In genomic region chr2:96769816-96770215, GRCh38 we compare ENCODE assay signal across 15 cellular contexts. TPM values are rescaled to one million over a fixed set of nuclear protein-coding genes. Genes with fewer than 3 reads are reported as not detected.
DNase-seq lines count a peak whose midpoint lies in the region; ATAC-seq, FAIRE-seq and TF ChIP-seq lines count a peak whose summit lies in the region.
"Had no signal": no experiment of that assay in that cellular context is flagged by ENCODE, and none has a peak within 500 bp of the region (broad histone marks: within the 10 kb centered on the region; RNA-seq: fewer than 3 reads in every experiment).

No MANE protein-coding gene starts in this region.

- no peak overlapping the region for H3K4me3 Mint-ChIP-seq in activated CD4-positive, alpha-beta memory T cell treated with anti-CD3 and anti-CD28 coated beads, Interleukin-2, amount 10 ng/mL, durations not matched to agents 7 days and 5 days
- H3K4me3 Mint-ChIP-seq: natural killer cell; stimulated activated naive B cell treated with anti-CD40 and anti-IgM and Interleukin-4, amounts not matched to agents 10 μg/mL and 1 μg/mL and 100 μg/mL, for 72 hours; T-helper 1 cell treated with Interleukin-12 subunit alpha and Interleukin-12 subunit beta and Interleukin-4 antibody, amounts not matched to agents 30 μg/mL and 1 μg/mL, for 36 hours had no signal

- ATAC-seq in Right ventricle myocardium superior (ENCODE audit: poor library complexity), result peak; percentile 96
- ATAC-seq: stimulated activated naive B cell treated with anti-CD40 and anti-IgM and Interleukin-4, amounts not matched to agents 10 μg/mL and 1 μg/mL and 100 μg/mL, for 72 hours had no signal

- H3K36me3 ChIP-seq in Peyer's patch, result no peaks in the 10 kb centered on the region

- no peaks in the 10 kb centered on the region for H3K9me3 Mint-ChIP-seq in activated CD4-positive, alpha-beta memory T cell treated with anti-CD3 and anti-CD28 coated beads, Interleukin-2, amount 10 ng/mL, durations not matched to agents 7 days and 5 days
- H3K9me3 Mint-ChIP-seq: natural killer cell; stimulated activated naive B cell treated with anti-CD40 and anti-IgM and Interleukin-4, amounts not matched to agents 10 μg/mL and 1 μg/mL and 100 μg/mL, for 72 hours; T-helper 1 cell treated with Interleukin-12 subunit alpha and Interleukin-12 subunit beta and Interleukin-4 antibody, amounts not matched to agents 30 μg/mL and 1 μg/mL, for 36 hours had no signal

- H3K4me1 ChIP-seq in Peyer's patch, result peaks cover 0 to 96% (median 6%) of the 10 kb centered on the region in 4 donors

- CTCF ChIA-PET in activated CD4-positive, alpha-beta memory T cell treated with anti-CD3 and anti-CD28 coated beads, Interleukin-2, amount 10 ng/mL, durations not matched to agents 7 days and 5 days (lab: Charles Lee), result interaction anchor here (1.2 kb wide), 1 partner anchor 8 kb away, joined by 3 read pairs; no protein-coding TSS in a partner anchor

- no peaks in the 10 kb centered on the region for H3K9me3 ChIP-seq in Peyer's patch

- POLR2A ChIA-PET in activated CD4-positive, alpha-beta memory T cell treated with anti-CD3 and anti-CD28 coated beads, Interleukin-2, amount 10 ng/mL, durations not matched to agents 7 days and 5 days (lab: Charles Lee), result no interaction called here

- no peak overlapping the region for H3K4me3 ChIP-seq in Peyer's patch

- no peaks in the 10 kb centered on the region for H3K27me3 Mint-ChIP-seq in activated CD4-positive, alpha-beta memory T cell treated with anti-CD3 and anti-CD28 coated beads, Interleukin-2, amount 10 ng/mL, durations not matched to agents 7 days and 5 days
- H3K27me3 Mint-ChIP-seq: stimulated activated naive B cell treated with anti-CD40 and anti-IgM and Interleukin-4, amounts not matched to agents 10 μg/mL and 1 μg/mL and 100 μg/mL, for 72 hours had no signal

- DNase-seq in Peyer's patch (peak in 2 of 3 donors; percentile 58), Right ventricle myocardium superior (peak; percentile 86), nucleus accumbens (lab: John Stamatoyannopoulos, UW) (peak in 36 of 56 donors; percentile 22 to 72 (median 40)), SIG-M5 treated with dmso at 0.1 percent for 504 hours (lab: John Stamatoyannopoulos, UW; ENCODE audit: unreplicated experiment) (no peak), RKO (ENCODE audit: low spot score) (no peak), urothelium cell line (ENCODE audit: low spot score) (no peak)
- DNase-seq in activated CD4-positive, alpha-beta memory T cell treated with anti-CD3 and anti-CD28 coated beads, Interleukin-2, amount 10 ng/mL, durations not matched to agents 7 days and 5 days, result no peak
- DNase-seq: ACHN; effector memory CD4-positive, alpha-beta T cell; natural killer cell; NCI-H82; stimulated activated naive B cell treated with anti-CD40 and anti-IgM and Interleukin-4, amounts not matched to agents 10 μg/mL and 1 μg/mL and 100 μg/mL, for 72 hours had no signal

- H3K27ac ChIP-seq in 22Rv1 (0 out of 2 replicates have a peak overlapping the region, but pooled peaks have one; percentile 4), Peyer's patch (peak overlapping the region in 1 of 4 donors; percentile 35)

- H3K27ac Mint-ChIP-seq in activated CD4-positive, alpha-beta memory T cell treated with anti-CD3 and anti-CD28 coated beads, Interleukin-2, amount 10 ng/mL, durations not matched to agents 7 days and 5 days, result no peak overlapping the region
- H3K27ac Mint-ChIP-seq: natural killer cell; stimulated activated naive B cell treated with anti-CD40 and anti-IgM and Interleukin-4, amounts not matched to agents 10 μg/mL and 1 μg/mL and 100 μg/mL, for 72 hours; T-helper 1 cell treated with Interleukin-12 subunit alpha and Interleukin-12 subunit beta and Interleukin-4 antibody, amounts not matched to agents 30 μg/mL and 1 μg/mL, for 36 hours had no signal

- no peak for TF ChIP-seq CTCF in 22Rv1 (IDR thresholded peaks at IDR 0.05)
- no peak for TF ChIP-seq CTCF in Peyer's patch (IDR thresholded peaks at IDR 0.05)

- H3K4me1 Mint-ChIP-seq in activated CD4-positive, alpha-beta memory T cell treated with anti-CD3 and anti-CD28 coated beads, Interleukin-2, amount 10 ng/mL, durations not matched to agents 7 days and 5 days, result peaks cover 30% of the 10 kb centered on the region

- peaks cover 3% of the 10 kb centered on the region for H3K36me3 Mint-ChIP-seq in activated CD4-positive, alpha-beta memory T cell treated with anti-CD3 and anti-CD28 coated beads, Interleukin-2, amount 10 ng/mL, durations not matched to agents 7 days and 5 days (ENCODE audit: low read depth)
- H3K36me3 Mint-ChIP-seq: natural killer cell had no signal

- intact Hi-C loops in Right ventricle myocardium superior (cut with DNase I), result no loop called here

- no peak for TF ChIP-seq POLR2A in Peyer's patch (IDR thresholded peaks at IDR 0.05)

- FAIRE-seq in urothelium cell line (lab: Jason Lieb, UNC), result no peak
- FAIRE-seq: G401.6 had no signal

- no peaks in the 10 kb centered on the region for H3K27me3 ChIP-seq in Peyer's patch

RNA-seq across cellular contexts. Expression of gene CNNM4, which starts 9.1 kb away (rescaled TPM):
- total RNA-seq in Peyer's patch (10 to 100 TPM; 19.0 to 53.9 (median 41.7) TPM), Right ventricle myocardium superior (31.4 TPM)
- 1 to 10 TPM; 8.6 to 9.4 TPM for total RNA-seq in activated CD4-positive, alpha-beta memory T cell treated with anti-CD3 and anti-CD28 coated beads, Interleukin-2, amount 10 ng/mL, durations not matched to agents 7 days and 5 days

RNA-seq across cellular contexts. Expression of gene LMAN2L, which starts 30.0 kb away (rescaled TPM):
- total RNA-seq in Peyer's patch (10 to 100 TPM in 2 of 4 donors, 1 to 10 TPM in 2; 9.4 to 12.5 (median 10.8) TPM), Right ventricle myocardium superior (25.7 TPM)
- 10 to 100 TPM; 10.8 to 12.2 TPM for total RNA-seq in activated CD4-positive, alpha-beta memory T cell treated with anti-CD3 and anti-CD28 coated beads, Interleukin-2, amount 10 ng/mL, durations not matched to agents 7 days and 5 days

RNA-seq across cellular contexts. Expression of gene CNNM3, which starts 46.3 kb away (rescaled TPM):
- total RNA-seq in Peyer's patch, result 100 to 1,000 TPM in 1 of 4 donors, 10 to 100 TPM in 3; 29.8 to 108 (median 44.8) TPM
- total RNA-seq in Right ventricle myocardium superior, result 13.5 TPM
- 10 to 100 TPM; 26.6 to 28.5 TPM for total RNA-seq in activated CD4-positive, alpha-beta memory T cell treated with anti-CD3 and anti-CD28 coated beads, Interleukin-2, amount 10 ng/mL, durations not matched to agents 7 days and 5 days

Comparison
In these comparisons a context has a peak if more than half of its experiments do, and no peak if none do; other contexts are left out.
1. DNase-seq: peak in Peyer's patch (2 of 3), Right ventricle myocardium superior (single experiment) and nucleus accumbens (36 of 56); none in SIG-M5 treated with dmso at 0.1 percent for 504 hours (single experiment), activated CD4-positive, alpha-beta memory T cell treated with anti-CD3 and anti-CD28 coated beads, Interleukin-2, amount 10 ng/mL, durations not matched to agents 7 days and 5 days (single experiment), RKO (single experiment) and urothelium cell line (single experiment).